3 cellular contexts compared by ENCODE assay signal in genomic region chrX:3343580-3343979, GRCh38. TPM values are rescaled to one million over a fixed set of nuclear protein-coding genes. Genes with fewer than 3 reads are reported as not detected.
"Had no signal": no experiment of that assay in that cellular context is flagged by ENCODE, and none has a peak within 500 bp of the region (broad histone marks: within the 10 kb centered on the region; RNA-seq: fewer than 3 reads in every experiment).

No MANE protein-coding gene starts in this region.

RNA-seq across cellular contexts. Expression of gene MXRA5, which starts 2.9 kb away (rescaled TPM):
- total RNA-seq: activated naive CD4-positive, alpha-beta T cell treated with anti-CD3 and anti-CD28 coated beads for 36 hours; activated naive CD8-positive, alpha-beta T cell treated with anti-CD3 and anti-CD28 coated beads for 36 hours; naive thymus-derived CD8-positive, alpha-beta T cell had no signal
